9 cellular contexts compared by ENCODE assay signal in genomic region chrX:107154787-107155620, GRCh38. TPM values are rescaled to one million over a fixed set of nuclear protein-coding genes. Genes with fewer than 3 reads are reported as not detected.
DNase-seq lines count a peak whose midpoint lies in the region; ATAC-seq and TF ChIP-seq lines count a peak whose summit lies in the region.
"Had no signal": no experiment of that assay in that cellular context is flagged by ENCODE, and none has a peak within 500 bp of the region (broad histone marks: within the 10 kb centered on the region; RNA-seq: fewer than 3 reads in every experiment).

No MANE protein-coding gene starts in this region.

- POLR2A ChIA-PET in activated CD4-positive, alpha-beta T cell treated with anti-CD3 and anti-CD28 coated beads for 36 hours (lab: Charles Lee) = no interaction called here

- H3K36me3 Mint-ChIP-seq in activated CD4-positive, alpha-beta T cell treated with anti-CD3 and anti-CD28 coated beads for 36 hours (ENCODE audit: low read depth) = no peaks in the 10 kb centered on the region
- no peaks in the 10 kb centered on the region for H3K36me3 Mint-ChIP-seq in stimulated activated effector memory CD8-positive, alpha-beta T cell treated with anti-CD3 and anti-CD28 coated beads, Interleukin-12 subunit alpha, Interleukin-12 subunit beta, amount 100 ng/mL, for 72 hours

- CTCF ChIA-PET in activated CD4-positive, alpha-beta T cell treated with anti-CD3 and anti-CD28 coated beads for 36 hours (lab: Charles Lee) = no interaction called here

- DNase-seq in activated CD4-positive, alpha-beta T cell treated with anti-CD3 and anti-CD28 coated beads for 36 hours = peak; percentile 51
- DNase-seq in activated CD4-positive, alpha-beta T cell treated with anti-CD3 and anti-CD28 coated beads for 1 hour = no peak
- DNase-seq in activated CD4-positive, alpha-beta T cell treated with anti-CD3 and anti-CD28 coated beads for 48 hours = peak; percentile 29
- peak; percentile 0 for DNase-seq in fibroblast of pulmonary artery (ENCODE audit: low read depth)
- DNase-seq in stimulated activated effector memory CD8-positive, alpha-beta T cell treated with anti-CD3 and anti-CD28 coated beads, Interleukin-12 subunit alpha, Interleukin-12 subunit beta, amount 100 ng/mL, for 72 hours (ENCODE audit: low spot score in 2 of 2) = no peak
- no peak for DNase-seq in KG1 (lab: John Stamatoyannopoulos, UW)

- no peaks in the 10 kb centered on the region for H3K9me3 Mint-ChIP-seq in activated CD4-positive, alpha-beta T cell treated with anti-CD3 and anti-CD28 coated beads for 36 hours (ENCODE audit: low read depth)
- H3K9me3 Mint-ChIP-seq in stimulated activated effector memory CD8-positive, alpha-beta T cell treated with anti-CD3 and anti-CD28 coated beads, Interleukin-12 subunit alpha, Interleukin-12 subunit beta, amount 100 ng/mL, for 72 hours = no peaks in the 10 kb centered on the region

- peak; percentile 91 for ATAC-seq in activated CD4-positive, alpha-beta T cell treated with anti-CD3 and anti-CD28 coated beads for 36 hours
- ATAC-seq in stimulated activated effector memory CD8-positive, alpha-beta T cell treated with anti-CD3 and anti-CD28 coated beads, Interleukin-12 subunit alpha, Interleukin-12 subunit beta, amount 100 ng/mL, for 72 hours = peak; percentile 71
- ATAC-seq in GM21390 (IDR thresholded peaks at IDR 0.05; ENCODE audit: unreplicated experiment) (no peak), GM18517 (IDR thresholded peaks at IDR 0.05; ENCODE audit: unreplicated experiment) (no peak)

- peak overlapping the region; percentile 49 for H3K4me3 Mint-ChIP-seq in activated CD4-positive, alpha-beta T cell treated with anti-CD3 and anti-CD28 coated beads for 36 hours
- peak overlapping the region; percentile 59 for H3K4me3 Mint-ChIP-seq in stimulated activated effector memory CD8-positive, alpha-beta T cell treated with anti-CD3 and anti-CD28 coated beads, Interleukin-12 subunit alpha, Interleukin-12 subunit beta, amount 100 ng/mL, for 72 hours

- no peaks in the 10 kb centered on the region for H3K4me1 Mint-ChIP-seq in activated CD4-positive, alpha-beta T cell treated with anti-CD3 and anti-CD28 coated beads for 36 hours
- no peaks in the 10 kb centered on the region for H3K4me1 Mint-ChIP-seq in stimulated activated effector memory CD8-positive, alpha-beta T cell treated with anti-CD3 and anti-CD28 coated beads, Interleukin-12 subunit alpha, Interleukin-12 subunit beta, amount 100 ng/mL, for 72 hours

- H3K27ac Mint-ChIP-seq in activated CD4-positive, alpha-beta T cell treated with anti-CD3 and anti-CD28 coated beads for 36 hours = no peak overlapping the region
- H3K27ac Mint-ChIP-seq in stimulated activated effector memory CD8-positive, alpha-beta T cell treated with anti-CD3 and anti-CD28 coated beads, Interleukin-12 subunit alpha, Interleukin-12 subunit beta, amount 100 ng/mL, for 72 hours = no peak overlapping the region

- H3K27me3 Mint-ChIP-seq in activated CD4-positive, alpha-beta T cell treated with anti-CD3 and anti-CD28 coated beads for 36 hours = no peaks in the 10 kb centered on the region

- no peak overlapping the region for H3K4me3 ChIP-seq in fibroblast of pulmonary artery (replicated peaks; ENCODE audit: low read depth, low read length)
- H3K4me3 ChIP-seq: BLaER1 treated with 17β-estradiol and CSF1 and Interleukin-3, amounts not matched to agents 10 nM and 100 nM had no signal

- intact Hi-C loops in activated CD4-positive, alpha-beta T cell treated with anti-CD3 and anti-CD28 coated beads for 36 hours (cut with DNase I, micrococcal nuclease) = no loop called here

- no peak for TF ChIP-seq CTCF in fibroblast of pulmonary artery (IDR thresholded peaks at IDR 0.05; ENCODE audit: low read length, missing control alignments)

RNA-seq across cellular contexts. Expression of gene RBM41, which starts 36.4 kb away (rescaled TPM):
- 10 to 100 TPM; 12.0 to 12.2 TPM for total RNA-seq in activated CD4-positive, alpha-beta T cell treated with anti-CD3 and anti-CD28 coated beads for 36 hours

RNA-seq across cellular contexts. Expression of gene NUP62CL, which starts 51.2 kb away (rescaled TPM):
- total RNA-seq in activated CD4-positive, alpha-beta T cell treated with anti-CD3 and anti-CD28 coated beads for 36 hours = 1 to 10 TPM; 1.7 to 2.5 TPM

RNA-seq across cellular contexts. Expression of gene DNAAF6, which starts 51.4 kb away (rescaled TPM):
- total RNA-seq in activated CD4-positive, alpha-beta T cell treated with anti-CD3 and anti-CD28 coated beads for 36 hours = not detected

Comparison
In these comparisons a context has a peak if more than half of its experiments do, and no peak if none do; other contexts are left out.
1. DNase-seq: peak in activated CD4-positive, alpha-beta T cell treated with anti-CD3 and anti-CD28 coated beads for 36 hours (single experiment), activated CD4-positive, alpha-beta T cell treated with anti-CD3 and anti-CD28 coated beads for 48 hours (single experiment) and fibroblast of pulmonary artery (single experiment); none in activated CD4-positive, alpha-beta T cell treated with anti-CD3 and anti-CD28 coated beads for 1 hour (single experiment), stimulated activated effector memory CD8-positive, alpha-beta T cell treated with anti-CD3 and anti-CD28 coated beads, Interleukin-12 subunit alpha, Interleukin-12 subunit beta, amount 100 ng/mL, for 72 hours (0 of 2) and KG1 (single experiment).
2. ATAC-seq: peak in activated CD4-positive, alpha-beta T cell treated with anti-CD3 and anti-CD28 coated beads for 36 hours (single experiment) and stimulated activated effector memory CD8-positive, alpha-beta T cell treated with anti-CD3 and anti-CD28 coated beads, Interleukin-12 subunit alpha, Interleukin-12 subunit beta, amount 100 ng/mL, for 72 hours (single experiment); none in GM21390 (single experiment) and GM18517 (single experiment).